Comparison of ENCODE assay signal across 8 cellular contexts in genomic region chr5:115309751-115310370, GRCh38. TPM values are rescaled to one million over a fixed set of nuclear protein-coding genes. Genes with fewer than 3 reads are reported as not detected.
DNase-seq lines count a peak whose midpoint lies in the region; ATAC-seq and TF ChIP-seq lines count a peak whose summit lies in the region.

No MANE protein-coding gene starts in this region.

- POLR2A ChIA-PET in activated CD4-positive, alpha-beta memory T cell treated with anti-CD3 and anti-CD28 coated beads, Interleukin-2, amount 10 ng/mL, durations not matched to agents 7 days and 5 days (lab: Charles Lee): interaction anchor here (0.9 kb wide), 1 partner anchor 234 kb away, joined by 3 read pairs; the partner anchor contains the start of gene FEM1C

- no peak overlapping the region for H3K4me3 Mint-ChIP-seq in activated CD8-positive, alpha-beta memory T cell treated with anti-CD3 and anti-CD28 coated beads, Interleukin-2, amount 10 ng/mL, durations not matched to agents 7 days and 5 days
- H3K4me3 Mint-ChIP-seq in stimulated activated effector memory CD8-positive, alpha-beta T cell treated with anti-CD3 and anti-CD28 coated beads, Interleukin-12 subunit alpha, Interleukin-12 subunit beta, amount 100 ng/mL, for 72 hours: no peak overlapping the region
- no peak overlapping the region for H3K4me3 Mint-ChIP-seq in activated CD4-positive, alpha-beta memory T cell treated with anti-CD3 and anti-CD28 coated beads, Interleukin-2, amount 10 ng/mL, durations not matched to agents 7 days and 5 days

- H3K4me3 ChIP-seq in astrocyte of the spinal cord (ENCODE audit: low read depth, low read length) (no peak overlapping the region), kidney epithelial cell (ENCODE audit: low read depth, low read length) (no peak overlapping the region)

- H3K36me3 Mint-ChIP-seq in activated CD8-positive, alpha-beta memory T cell treated with anti-CD3 and anti-CD28 coated beads, Interleukin-2, amount 10 ng/mL, durations not matched to agents 7 days and 5 days: no peaks in the 10 kb centered on the region
- H3K36me3 Mint-ChIP-seq in stimulated activated effector memory CD8-positive, alpha-beta T cell treated with anti-CD3 and anti-CD28 coated beads, Interleukin-12 subunit alpha, Interleukin-12 subunit beta, amount 100 ng/mL, for 72 hours: no peaks in the 10 kb centered on the region
- H3K36me3 Mint-ChIP-seq in activated CD4-positive, alpha-beta memory T cell treated with anti-CD3 and anti-CD28 coated beads, Interleukin-2, amount 10 ng/mL, durations not matched to agents 7 days and 5 days (ENCODE audit: low read depth): no peaks in the 10 kb centered on the region

- TF ChIP-seq CTCF in astrocyte of the spinal cord (IDR thresholded peaks at IDR 0.05; ENCODE audit: low read depth, low read length) (peak; percentile 45), kidney epithelial cell (IDR thresholded peaks at IDR 0.05; ENCODE audit: insufficient read depth, low read length, poor library complexity, severe bottlenecking) (peak; percentile 29)

- peaks cover 45% of the 10 kb centered on the region for H3K27me3 Mint-ChIP-seq in activated CD8-positive, alpha-beta memory T cell treated with anti-CD3 and anti-CD28 coated beads, Interleukin-2, amount 10 ng/mL, durations not matched to agents 7 days and 5 days
- H3K27me3 Mint-ChIP-seq in activated CD4-positive, alpha-beta memory T cell treated with anti-CD3 and anti-CD28 coated beads, Interleukin-2, amount 10 ng/mL, durations not matched to agents 7 days and 5 days: peaks cover 37% of the 10 kb centered on the region

- DNase-seq in activated CD8-positive, alpha-beta memory T cell treated with anti-CD3 and anti-CD28 coated beads, Interleukin-2, amount 10 ng/mL, durations not matched to agents 7 days and 5 days: no peak
- DNase-seq in activated CD8-positive, alpha-beta memory T cell treated with anti-CD3 and anti-CD28 coated beads, Interleukin-2, amount 50 U/mL, for 48 hours: no peak
- DNase-seq in NCI-H1417 (lab: John Stamatoyannopoulos, UW) (peak; percentile 0 to 57 (median 57)), astrocyte of the spinal cord (ENCODE audit: low read depth, low spot score) (peak; percentile 62), kidney epithelial cell (ENCODE audit: low read depth) (no peak)
- DNase-seq in stimulated activated effector memory CD8-positive, alpha-beta T cell treated with anti-CD3 and anti-CD28 coated beads, Interleukin-12 subunit alpha, Interleukin-12 subunit beta, amount 100 ng/mL, for 72 hours (ENCODE audit: low spot score in 2 of 2): no peak
- no peak for DNase-seq in activated CD4-positive, alpha-beta memory T cell treated with anti-CD3 and anti-CD28 coated beads, Interleukin-2, amount 10 ng/mL, durations not matched to agents 7 days and 5 days

- CTCF ChIA-PET in activated CD8-positive, alpha-beta memory T cell treated with anti-CD3 and anti-CD28 coated beads, Interleukin-2, amount 10 ng/mL, durations not matched to agents 7 days and 5 days (lab: Charles Lee): interaction anchor here (0.7 to 11.9 kb wide), 12 partner anchors 10 to 307 kb away, joined by 3 to 133 read pairs (median 4); partner anchors contain the start of genes CCDC112 and FEM1C
- CTCF ChIA-PET in activated CD4-positive, alpha-beta memory T cell treated with anti-CD3 and anti-CD28 coated beads, Interleukin-2, amount 10 ng/mL, durations not matched to agents 7 days and 5 days (lab: Charles Lee): interaction anchor here (0.6 to 8.9 kb wide), 17 partner anchors 10 to 529 kb away, joined by 3 to 149 read pairs (median 4); partner anchors contain the start of genes CCDC112 and FEM1C

- H3K27ac Mint-ChIP-seq in activated CD8-positive, alpha-beta memory T cell treated with anti-CD3 and anti-CD28 coated beads, Interleukin-2, amount 10 ng/mL, durations not matched to agents 7 days and 5 days: no peak overlapping the region
- no peak overlapping the region for H3K27ac Mint-ChIP-seq in stimulated activated effector memory CD8-positive, alpha-beta T cell treated with anti-CD3 and anti-CD28 coated beads, Interleukin-12 subunit alpha, Interleukin-12 subunit beta, amount 100 ng/mL, for 72 hours
- H3K27ac Mint-ChIP-seq in activated CD4-positive, alpha-beta memory T cell treated with anti-CD3 and anti-CD28 coated beads, Interleukin-2, amount 10 ng/mL, durations not matched to agents 7 days and 5 days: no peak overlapping the region

- H3K4me1 Mint-ChIP-seq in activated CD8-positive, alpha-beta memory T cell treated with anti-CD3 and anti-CD28 coated beads, Interleukin-2, amount 10 ng/mL, durations not matched to agents 7 days and 5 days: no peaks in the 10 kb centered on the region
- H3K4me1 Mint-ChIP-seq in stimulated activated effector memory CD8-positive, alpha-beta T cell treated with anti-CD3 and anti-CD28 coated beads, Interleukin-12 subunit alpha, Interleukin-12 subunit beta, amount 100 ng/mL, for 72 hours: no peaks in the 10 kb centered on the region
- H3K4me1 Mint-ChIP-seq in activated CD4-positive, alpha-beta memory T cell treated with anti-CD3 and anti-CD28 coated beads, Interleukin-2, amount 10 ng/mL, durations not matched to agents 7 days and 5 days: no peaks in the 10 kb centered on the region

- no peaks in the 10 kb centered on the region for H3K9me3 Mint-ChIP-seq in activated CD8-positive, alpha-beta memory T cell treated with anti-CD3 and anti-CD28 coated beads, Interleukin-2, amount 10 ng/mL, durations not matched to agents 7 days and 5 days (ENCODE audit: low read depth)
- H3K9me3 Mint-ChIP-seq in stimulated activated effector memory CD8-positive, alpha-beta T cell treated with anti-CD3 and anti-CD28 coated beads, Interleukin-12 subunit alpha, Interleukin-12 subunit beta, amount 100 ng/mL, for 72 hours: no peaks in the 10 kb centered on the region
- H3K9me3 Mint-ChIP-seq in activated CD4-positive, alpha-beta memory T cell treated with anti-CD3 and anti-CD28 coated beads, Interleukin-2, amount 10 ng/mL, durations not matched to agents 7 days and 5 days: no peaks in the 10 kb centered on the region

- H3K36me3 ChIP-seq in kidney epithelial cell (ENCODE audit: control insufficient read depth, insufficient read depth, low read length): no peaks in the 10 kb centered on the region

- peak; percentile 47 for ATAC-seq in activated CD8-positive, alpha-beta memory T cell treated with anti-CD3 and anti-CD28 coated beads, Interleukin-2, amount 10 ng/mL, durations not matched to agents 7 days and 5 days
- no peak for ATAC-seq in HG03521 (IDR thresholded peaks at IDR 0.05; ENCODE audit: unreplicated experiment)
- ATAC-seq in stimulated activated effector memory CD8-positive, alpha-beta T cell treated with anti-CD3 and anti-CD28 coated beads, Interleukin-12 subunit alpha, Interleukin-12 subunit beta, amount 100 ng/mL, for 72 hours: no peak

- in situ Hi-C loops in astrocyte of the spinal cord (cut with HindIII; ENCODE audit: low sequenced_read_pairs): no loop called here

- no peaks in the 10 kb centered on the region for H3K27me3 ChIP-seq in kidney epithelial cell (ENCODE audit: control insufficient read depth, insufficient read depth, low read length)

RNA-seq across cellular contexts. Expression of gene CCDC112, which starts 13.4 kb away (rescaled TPM):
- 1 to 10 TPM in 1 of 2 experiments, under 1 TPM in 1; 0.40 to 1.5 TPM for total RNA-seq in activated CD8-positive, alpha-beta memory T cell treated with anti-CD3 and anti-CD28 coated beads, Interleukin-2, amount 10 ng/mL, durations not matched to agents 7 days and 5 days
- 20.6 and 22.2 TPM in 2 replicates for total RNA-seq in kidney epithelial cell
- total RNA-seq in activated CD4-positive, alpha-beta memory T cell treated with anti-CD3 and anti-CD28 coated beads, Interleukin-2, amount 10 ng/mL, durations not matched to agents 7 days and 5 days: 1 to 10 TPM; 2.0 TPM

RNA-seq across cellular contexts. Expression of gene PGGT1B, which starts 47.2 kb away (rescaled TPM):
- 10 to 100 TPM; 29.9 to 33.3 TPM for total RNA-seq in activated CD8-positive, alpha-beta memory T cell treated with anti-CD3 and anti-CD28 coated beads, Interleukin-2, amount 10 ng/mL, durations not matched to agents 7 days and 5 days
- 6.6 and 7.2 TPM in 2 replicates for total RNA-seq in kidney epithelial cell
- total RNA-seq in activated CD4-positive, alpha-beta memory T cell treated with anti-CD3 and anti-CD28 coated beads, Interleukin-2, amount 10 ng/mL, durations not matched to agents 7 days and 5 days: 10 to 100 TPM; 43.4 to 43.6 TPM

Comparison
In these comparisons a context has a peak if more than half of its experiments do, and no peak if none do; other contexts are left out.
1. DNase-seq: peak in NCI-H1417 (3 of 3) and astrocyte of the spinal cord (single experiment); none in activated CD8-positive, alpha-beta memory T cell treated with anti-CD3 and anti-CD28 coated beads, Interleukin-2, amount 10 ng/mL, durations not matched to agents 7 days and 5 days (single experiment), activated CD8-positive, alpha-beta memory T cell treated with anti-CD3 and anti-CD28 coated beads, Interleukin-2, amount 50 U/mL, for 48 hours (single experiment), kidney epithelial cell (single experiment), stimulated activated effector memory CD8-positive, alpha-beta T cell treated with anti-CD3 and anti-CD28 coated beads, Interleukin-12 subunit alpha, Interleukin-12 subunit beta, amount 100 ng/mL, for 72 hours (0 of 2) and activated CD4-positive, alpha-beta memory T cell treated with anti-CD3 and anti-CD28 coated beads, Interleukin-2, amount 10 ng/mL, durations not matched to agents 7 days and 5 days (single experiment).